19 cellular contexts compared by ENCODE assay signal in the genomic region with DNA sequence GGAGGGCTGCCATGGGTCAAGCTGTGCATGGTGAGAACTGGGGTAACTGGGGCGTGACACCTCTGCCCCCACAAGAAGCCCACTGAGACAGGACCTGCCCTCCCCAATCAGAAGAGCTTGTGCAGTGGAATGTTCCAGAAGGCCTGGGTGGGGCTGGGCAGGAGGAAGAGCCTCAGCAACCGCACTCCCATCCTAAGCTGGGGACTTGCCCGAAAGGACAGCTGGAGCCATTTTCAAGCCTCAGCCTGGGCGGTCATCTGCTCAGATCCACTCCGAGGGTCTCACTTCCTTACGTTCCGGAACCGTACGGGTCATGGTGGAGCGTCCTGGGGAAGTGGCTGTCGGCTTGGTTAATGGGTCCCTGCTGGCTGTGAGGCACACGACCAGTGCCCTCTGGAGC.
"Had no signal": no experiment of that assay in that cellular context is flagged by ENCODE, and none has a peak within 500 bp of the region (broad histone marks: within the 10 kb centered on the region; RNA-seq: fewer than 3 reads in every experiment).

No MANE protein-coding gene starts in this region.

- H3K4me3 ChIP-seq: K562 had no signal

- H3K4me2 ChIP-seq: KMS-11, SK-N-SH had no signal

- H3K9ac ChIP-seq: KMS-11, SK-N-SH had no signal

- H3K9me3 ChIP-seq: SK-N-SH had no signal

- ATAC-seq: K562 had no signal

- H3K27ac ChIP-seq: HL-60, KMS-11 had no signal

- DNase-seq: Kasumi-1, MM.1S, NCI-H187, NCI-H2029, NCI-H2081 treated with DMSO at 0.1 percent for 48 hours, NCI-H2171, NCI-H226, NCI-H446, NCI-H510A, NCI-H524 treated with DMSO at 0.1 percent for 48 hours, NCI-H69, NCI-H774, RPMI8226, SHP77, SK-N-SH, SW 1271 had no signal
